Comparison of ENCODE assay signal across 1 cellular context in the genomic region with DNA sequence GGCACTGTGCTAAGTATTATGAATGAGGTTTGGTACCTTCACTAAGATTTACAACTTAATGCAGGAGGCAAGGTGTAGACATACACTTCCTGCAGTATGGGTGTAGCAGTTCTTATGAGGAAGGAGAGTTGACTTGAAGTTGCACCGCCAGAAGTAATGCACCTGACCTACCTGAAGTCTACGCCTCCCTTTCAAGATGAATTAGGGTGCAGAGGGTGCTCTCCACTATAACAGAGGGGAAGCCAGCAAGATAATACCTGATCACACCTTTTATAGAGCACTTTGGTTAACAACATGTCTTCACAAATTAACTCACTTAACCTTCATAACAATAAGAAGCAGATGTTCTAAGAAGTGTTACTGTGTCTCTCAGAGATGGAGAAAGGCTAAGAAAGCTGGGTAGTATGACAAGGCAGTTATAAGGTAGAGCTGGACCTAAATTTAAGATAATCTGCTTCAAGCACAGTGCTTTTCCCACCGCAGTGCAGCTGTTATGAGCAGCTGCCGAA.
TF ChIP-seq lines count a peak whose summit lies in the region.

No MANE protein-coding gene starts in this region.

TF ChIP-seq in K562, 482 proteins besides CTCF, POLR2A, EP300 and RAD21 (continued from another document):
- TF ChIP-seq, protein P1, sequence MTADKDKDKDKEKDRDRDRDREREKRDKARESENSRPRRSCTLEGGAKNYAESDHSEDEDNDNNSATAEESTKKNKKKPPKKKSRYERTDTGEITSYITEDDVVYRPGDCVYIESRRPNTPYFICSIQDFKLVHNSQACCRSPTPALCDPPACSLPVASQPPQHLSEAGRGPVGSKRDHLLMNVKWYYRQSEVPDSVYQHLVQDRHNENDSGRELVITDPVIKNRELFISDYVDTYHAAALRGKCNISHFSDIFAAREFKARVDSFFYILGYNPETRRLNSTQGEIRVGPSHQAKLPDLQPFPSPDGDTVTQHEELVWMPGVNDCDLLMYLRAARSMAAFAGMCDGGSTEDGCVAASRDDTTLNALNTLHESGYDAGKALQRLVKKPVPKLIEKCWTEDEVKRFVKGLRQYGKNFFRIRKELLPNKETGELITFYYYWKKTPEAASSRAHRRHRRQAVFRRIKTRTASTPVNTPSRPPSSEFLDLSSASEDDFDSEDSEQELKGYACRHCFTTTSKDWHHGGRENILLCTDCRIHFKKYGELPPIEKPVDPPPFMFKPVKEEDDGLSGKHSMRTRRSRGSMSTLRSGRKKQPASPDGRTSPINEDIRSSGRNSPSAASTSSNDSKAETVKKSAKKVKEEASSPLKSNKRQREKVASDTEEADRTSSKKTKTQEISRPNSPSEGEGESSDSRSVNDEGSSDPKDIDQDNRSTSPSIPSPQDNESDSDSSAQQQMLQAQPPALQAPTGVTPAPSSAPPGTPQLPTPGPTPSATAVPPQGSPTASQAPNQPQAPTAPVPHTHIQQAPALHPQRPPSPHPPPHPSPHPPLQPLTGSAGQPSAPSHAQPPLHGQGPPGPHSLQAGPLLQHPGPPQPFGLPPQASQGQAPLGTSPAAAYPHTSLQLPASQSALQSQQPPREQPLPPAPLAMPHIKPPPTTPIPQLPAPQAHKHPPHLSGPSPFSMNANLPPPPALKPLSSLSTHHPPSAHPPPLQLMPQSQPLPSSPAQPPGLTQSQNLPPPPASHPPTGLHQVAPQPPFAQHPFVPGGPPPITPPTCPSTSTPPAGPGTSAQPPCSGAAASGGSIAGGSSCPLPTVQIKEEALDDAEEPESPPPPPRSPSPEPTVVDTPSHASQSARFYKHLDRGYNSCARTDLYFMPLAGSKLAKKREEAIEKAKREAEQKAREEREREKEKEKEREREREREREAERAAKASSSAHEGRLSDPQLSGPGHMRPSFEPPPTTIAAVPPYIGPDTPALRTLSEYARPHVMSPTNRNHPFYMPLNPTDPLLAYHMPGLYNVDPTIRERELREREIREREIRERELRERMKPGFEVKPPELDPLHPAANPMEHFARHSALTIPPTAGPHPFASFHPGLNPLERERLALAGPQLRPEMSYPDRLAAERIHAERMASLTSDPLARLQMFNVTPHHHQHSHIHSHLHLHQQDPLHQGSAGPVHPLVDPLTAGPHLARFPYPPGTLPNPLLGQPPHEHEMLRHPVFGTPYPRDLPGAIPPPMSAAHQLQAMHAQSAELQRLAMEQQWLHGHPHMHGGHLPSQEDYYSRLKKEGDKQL (CRISPR knock-in tag; IDR thresholded peaks at IDR 0.05; ENCODE audit: borderline replicate concordance), result no peak
